16 cellular contexts compared by ENCODE assay signal in the genomic region with DNA sequence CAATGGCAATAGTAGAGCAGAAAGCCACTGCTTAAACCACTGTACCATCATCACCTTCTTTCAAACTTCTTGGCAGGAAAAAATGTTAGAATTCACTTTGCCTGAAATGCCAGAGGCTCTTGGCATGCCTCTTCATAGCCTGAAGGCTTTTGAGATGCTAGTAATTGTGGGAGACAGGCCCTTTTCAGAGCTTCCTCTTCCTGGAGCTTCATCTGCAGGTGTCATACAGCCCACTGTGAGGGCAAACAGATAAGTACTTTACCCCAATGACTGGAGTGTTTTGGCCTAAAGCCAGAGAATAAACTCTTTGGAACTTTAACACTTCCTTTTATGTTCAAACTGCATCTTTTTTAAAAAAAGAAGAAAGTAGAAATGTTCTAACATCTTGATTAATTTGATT.
A peak's percentile ranks its signal among the peaks of the same experiment; 100 is the strongest.
DNase-seq lines count a peak whose midpoint lies in the region; ATAC-seq, FAIRE-seq and TF ChIP-seq lines count a peak whose summit lies in the region.
"Had no signal": no experiment of that assay in that cellular context is flagged by ENCODE, and none has a peak within 500 bp of the region (broad histone marks: within the 10 kb centered on the region; RNA-seq: fewer than 3 reads in every experiment).

No MANE protein-coding gene starts in this region.

- no peak overlapping the region for H2AFZ ChIP-seq in SK-N-SH (ENCODE audit: low read depth)

- no peaks in the 10 kb centered on the region for H3K9me3 ChIP-seq in SK-N-SH
- H3K9me3 ChIP-seq: colonic mucosa, SJCRH30 had no signal

- H3K27me3 ChIP-seq in SK-N-SH (ENCODE audit: insufficient read depth) = no peaks in the 10 kb centered on the region
- H3K27me3 ChIP-seq: colonic mucosa, SJCRH30 had no signal

- CTCF ChIA-PET in SK-N-SH (lab: Yijun Ruan, JAX) = interaction anchor here (1.0 to 1.3 kb wide), 3 partner anchors 44 to 163 kb away, joined by 3 read pairs; a partner anchor contains a TSS

- no peak overlapping the region; a peak in 1 of 4 replicates for H3K27ac ChIP-seq in SK-N-SH (ENCODE audit: low read depth in 2 of 2, low read length in 1 of 2)
- H3K27ac ChIP-seq: colonic mucosa, SJCRH30 had no signal

- no peak for TF ChIP-seq EP300 in SK-N-SH (IDR thresholded peaks at IDR 0.05; ENCODE audit: borderline replicate concordance in 1 of 2, low read depth in 1 of 2, low read length in 1 of 2)

- no peak for DNase-seq in SK-N-SH
- peak; percentile 6 for DNase-seq in NCI-H2227 (lab: John Stamatoyannopoulos, UW; ENCODE audit: unreplicated experiment)
- peak; percentile 5 for DNase-seq in dermis blood vessel endothelial cell
- DNase-seq in GM12891 (ENCODE audit: insufficient read length, low spot score) = no peak
- DNase-seq in mesenteric fat pad (ENCODE audit: low spot score) = no peak
- DNase-seq in NOMO-1 treated with DMSO at 0.1 percent for 48 hours (lab: John Stamatoyannopoulos, UW; ENCODE audit: unreplicated experiment) = no peak
- DNase-seq: colonic mucosa; DMS79; NCI-H446; retina; SJCRH30; stimulated activated CD4-positive, alpha-beta T cell treated with anti-CD3 and anti-CD28 coated beads, Interleukin-1b, Interleukin-23, amount 100 ng/mL, for 48 hours had no signal

- H3K79me2 ChIP-seq in SK-N-SH (ENCODE audit: insufficient read depth) = no peaks in the 10 kb centered on the region

- no peak for FAIRE-seq in GM12891 (lab: Jason Lieb, UNC)
- FAIRE-seq: HTR-8/SVneo, islet of Langerhans had no signal

- H4K20me1 ChIP-seq in SK-N-SH (ENCODE audit: insufficient read depth) = no peaks in the 10 kb centered on the region

- POLR2A ChIA-PET in SK-N-SH (lab: Yijun Ruan, JAX) = no interaction called here

- no peaks in the 10 kb centered on the region; the same call in 1 of the 2 replicates for H3K9me2 ChIP-seq in SK-N-SH

- H3K4me1 ChIP-seq in SK-N-SH (ENCODE audit: control insufficient read depth in 1 of 2, insufficient read depth in 2 of 2, low read depth in 1 of 2, low read length in 1 of 2) = no peaks in the 10 kb centered on the region; a peak in 1 of 4 replicates
- H3K4me1 ChIP-seq: colonic mucosa, SJCRH30 had no signal

- TF ChIP-seq RAD21 in SK-N-SH (IDR thresholded peaks at IDR 0.05; ENCODE audit: low read length) = no peak

- no peak overlapping the region for H3K9ac ChIP-seq in SK-N-SH

- no peak for TF ChIP-seq CTCF in SK-N-SH (IDR thresholded peaks at IDR 0.05)

- H3K4me3 ChIP-seq in SK-N-SH (ENCODE audit: low read depth in 2 of 2, low read length in 1 of 2) = no peak overlapping the region
- H3K4me3 ChIP-seq: colonic mucosa, SJCRH30 had no signal

- no peak for TF ChIP-seq POLR2A in GM12891 (IDR thresholded peaks at IDR 0.05; ENCODE audit: low read depth, low read length)

- H3K4me2 ChIP-seq in SK-N-SH = no peak overlapping the region

- H3F3A ChIP-seq in SK-N-SH (replicated peaks; ENCODE audit: insufficient read depth) = peaks cover 8% of the 10 kb centered on the region

- ATAC-seq in SK-N-SH treated with all-trans-retinoic acid at 6 μM for 48 hours (no peak), HG02642 (IDR thresholded peaks at IDR 0.05; ENCODE audit: poor library complexity, unreplicated experiment) (no peak)

- peaks cover 16 to 62% of the 10 kb centered on the region in 2 experiments for H3K36me3 ChIP-seq in SK-N-SH (replicated peaks in 1 of 2; ENCODE audit: control insufficient read depth in 1 of 2, insufficient read depth in 2 of 2, low read length in 1 of 2)
- H3K36me3 ChIP-seq: colonic mucosa had no signal

TF ChIP-seq in SK-N-SH, 30 proteins besides CTCF, POLR2A, EP300 and RAD21:
- TF ChIP-seq SIN3A (IDR thresholded peaks at IDR 0.05; ENCODE audit: borderline replicate concordance, low read depth, low read length) (no peak), TEAD4 (IDR thresholded peaks at IDR 0.05; ENCODE audit: borderline replicate concordance, insufficient read depth) (no peak), RFX5 (IDR thresholded peaks at IDR 0.05; ENCODE audit: low read length) (no peak), NFIC (IDR thresholded peaks at IDR 0.05; ENCODE audit: borderline replicate concordance) (peak; percentile 24; the same call in 1 of the 2 replicates)

TF ChIP-seq in SK-N-SH treated with all-trans-retinoic acid at 6 μM for 48 hours, 23 proteins besides CTCF, POLR2A, EP300 and RAD21 (continues in another document):
- no peak for TF ChIP-seq ISL1 (CRISPR knock-in tag; IDR thresholded peaks at IDR 0.05)
- TF ChIP-seq ZNF8 (CRISPR knock-in tag; IDR thresholded peaks at IDR 0.05) = no peak
- TF ChIP-seq, protein P1, sequence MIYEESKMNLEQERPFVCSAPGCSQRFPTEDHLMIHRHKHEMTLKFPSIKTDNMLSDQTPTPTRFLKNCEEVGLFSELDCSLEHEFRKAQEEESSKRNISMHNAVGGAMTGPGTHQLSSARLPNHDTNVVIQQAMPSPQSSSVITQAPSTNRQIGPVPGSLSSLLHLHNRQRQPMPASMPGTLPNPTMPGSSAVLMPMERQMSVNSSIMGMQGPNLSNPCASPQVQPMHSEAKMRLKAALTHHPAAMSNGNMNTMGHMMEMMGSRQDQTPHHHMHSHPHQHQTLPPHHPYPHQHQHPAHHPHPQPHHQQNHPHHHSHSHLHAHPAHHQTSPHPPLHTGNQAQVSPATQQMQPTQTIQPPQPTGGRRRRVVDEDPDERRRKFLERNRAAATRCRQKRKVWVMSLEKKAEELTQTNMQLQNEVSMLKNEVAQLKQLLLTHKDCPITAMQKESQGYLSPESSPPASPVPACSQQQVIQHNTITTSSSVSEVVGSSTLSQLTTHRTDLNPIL (CRISPR knock-in tag; IDR thresholded peaks at IDR 0.05; ENCODE audit: low read depth) = no peak
- no peak for TF ChIP-seq CSDC2 (CRISPR knock-in tag; IDR thresholded peaks at IDR 0.05)
- no peak for TF ChIP-seq ZFP3 (CRISPR knock-in tag; IDR thresholded peaks at IDR 0.05)
- TF ChIP-seq BACH2 (CRISPR knock-in tag; IDR thresholded peaks at IDR 0.05; ENCODE audit: borderline replicate concordance) = no peak
- TF ChIP-seq, protein P2, sequence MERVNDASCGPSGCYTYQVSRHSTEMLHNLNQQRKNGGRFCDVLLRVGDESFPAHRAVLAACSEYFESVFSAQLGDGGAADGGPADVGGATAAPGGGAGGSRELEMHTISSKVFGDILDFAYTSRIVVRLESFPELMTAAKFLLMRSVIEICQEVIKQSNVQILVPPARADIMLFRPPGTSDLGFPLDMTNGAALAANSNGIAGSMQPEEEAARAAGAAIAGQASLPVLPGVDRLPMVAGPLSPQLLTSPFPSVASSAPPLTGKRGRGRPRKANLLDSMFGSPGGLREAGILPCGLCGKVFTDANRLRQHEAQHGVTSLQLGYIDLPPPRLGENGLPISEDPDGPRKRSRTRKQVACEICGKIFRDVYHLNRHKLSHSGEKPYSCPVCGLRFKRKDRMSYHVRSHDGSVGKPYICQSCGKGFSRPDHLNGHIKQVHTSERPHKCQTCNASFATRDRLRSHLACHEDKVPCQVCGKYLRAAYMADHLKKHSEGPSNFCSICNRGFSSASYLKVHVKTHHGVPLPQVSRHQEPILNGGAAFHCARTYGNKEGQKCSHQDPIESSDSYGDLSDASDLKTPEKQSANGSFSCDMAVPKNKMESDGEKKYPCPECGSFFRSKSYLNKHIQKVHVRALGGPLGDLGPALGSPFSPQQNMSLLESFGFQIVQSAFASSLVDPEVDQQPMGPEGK (CRISPR knock-in tag; IDR thresholded peaks at IDR 0.05; ENCODE audit: borderline replicate concordance) = no peak
- no peak for TF ChIP-seq ARNTL (CRISPR knock-in tag; IDR thresholded peaks at IDR 0.05; ENCODE audit: borderline replicate concordance, low read depth)
- no peak for TF ChIP-seq OSR1 (CRISPR knock-in tag; IDR thresholded peaks at IDR 0.05)

TF ChIP-seq in GM12891, 5 proteins besides CTCF, POLR2A, EP300 and RAD21:
- no peak for TF ChIP-seq POLR2AphosphoS5 (IDR thresholded peaks at IDR 0.05; ENCODE audit: low read depth, low read length)
- no peak for TF ChIP-seq TAF1 (IDR thresholded peaks at IDR 0.05; ENCODE audit: low read depth, low read length)
- TF ChIP-seq POU2F2 (IDR thresholded peaks at IDR 0.05; ENCODE audit: low read depth, low read length) = no peak

Comparison
In these comparisons a context has a peak if more than half of its experiments do, and no peak if none do; other contexts are left out.
1. DNase-seq: peak in NCI-H2227 (single experiment) and dermis blood vessel endothelial cell (single experiment); none in SK-N-SH (single experiment), GM12891 (single experiment), mesenteric fat pad (single experiment) and NOMO-1 treated with DMSO at 0.1 percent for 48 hours (single experiment).